Comparison of ENCODE assay signal across 17 cellular contexts in genomic region chr6:170075659-170076223, GRCh38.
DNase-seq lines count a peak whose midpoint lies in the region; ATAC-seq and TF ChIP-seq lines count a peak whose summit lies in the region.
"Had no signal": no experiment of that assay in that cellular context is flagged by ENCODE, and none has a peak within 500 bp of the region (broad histone marks: within the 10 kb centered on the region; RNA-seq: fewer than 3 reads in every experiment).

No MANE protein-coding gene starts in this region.

- TF ChIP-seq CTCF in endodermal cell (conservative IDR thresholded peaks at IDR 0.05) (no peak), type B pancreatic cell (conservative IDR thresholded peaks at IDR 0.05) (no peak)

- H3K4me3 Mint-ChIP-seq in activated CD8-positive, alpha-beta memory T cell treated with anti-CD3 and anti-CD28 coated beads, Interleukin-2, amount 10 ng/mL, durations not matched to agents 7 days and 5 days: no peak overlapping the region
- H3K4me3 Mint-ChIP-seq in endodermal cell (no peak overlapping the region), type B pancreatic cell (no peak overlapping the region)
- H3K4me3 Mint-ChIP-seq in natural killer cell treated with Interleukin-12 subunit alpha and Interleukin-12 subunit beta and Interleukin-15 and Interleukin-18, amount 100 ng/mL, for 72 hours: no peak overlapping the region
- H3K4me3 Mint-ChIP-seq: activated T-cell treated with anti-CD3 and anti-CD28 coated beads, Interleukin-2, amount 50 U/mL, for 72 hours; CD8-positive, alpha-beta memory T cell; stimulated activated naive CD8-positive, alpha-beta T cell treated with anti-CD3 and anti-CD28 coated beads, Interleukin-15, Interleukin-2, amounts not matched to agents 100 ng/mL and 50 ng/mL, for 24 hours had no signal

- no peaks in the 10 kb centered on the region for H3K27me3 ChIP-seq in endodermal cell (ENCODE audit: control insufficient read depth, insufficient read depth, low read length, poor library complexity, severe bottlenecking)
- H3K27me3 ChIP-seq: cardiac muscle cell had no signal

- H3K27me3 Mint-ChIP-seq in activated CD8-positive, alpha-beta memory T cell treated with anti-CD3 and anti-CD28 coated beads, Interleukin-2, amount 10 ng/mL, durations not matched to agents 7 days and 5 days: peaks cover 43% of the 10 kb centered on the region
- H3K27me3 Mint-ChIP-seq in endodermal cell (ENCODE audit: insufficient read depth) (no peaks in the 10 kb centered on the region), type B pancreatic cell (peaks cover 6% of the 10 kb centered on the region)
- H3K27me3 Mint-ChIP-seq in natural killer cell treated with Interleukin-12 subunit alpha and Interleukin-12 subunit beta and Interleukin-15 and Interleukin-18, amount 100 ng/mL, for 72 hours: peaks cover 23 to 41% of the 10 kb centered on the region in 2 donors

- H3K4me3 ChIP-seq in endodermal cell (ENCODE audit: low read length): no peak overlapping the region
- H3K4me3 ChIP-seq: cardiac muscle cell had no signal

- no peaks in the 10 kb centered on the region for H3K4me1 ChIP-seq in endodermal cell (ENCODE audit: control insufficient read depth, insufficient read depth, low read length)

- no peak overlapping the region for H3K9ac ChIP-seq in endodermal cell (ENCODE audit: extremely low read depth, low read length, poor library complexity, severe bottlenecking)

- no peaks in the 10 kb centered on the region for H3K36me3 ChIP-seq in endodermal cell (ENCODE audit: control insufficient read depth, insufficient read depth, low read length)
- H3K36me3 ChIP-seq: cardiac muscle cell had no signal

- no peak overlapping the region for H3K27ac ChIP-seq in endodermal cell (ENCODE audit: low read depth, low read length)
- H3K27ac ChIP-seq: cardiac muscle cell had no signal

- no peak overlapping the region for H3K27ac Mint-ChIP-seq in activated CD8-positive, alpha-beta memory T cell treated with anti-CD3 and anti-CD28 coated beads, Interleukin-2, amount 10 ng/mL, durations not matched to agents 7 days and 5 days
- H3K27ac Mint-ChIP-seq in endodermal cell: no peak overlapping the region
- H3K27ac Mint-ChIP-seq in natural killer cell treated with Interleukin-12 subunit alpha and Interleukin-12 subunit beta and Interleukin-15 and Interleukin-18, amount 100 ng/mL, for 72 hours: no peak overlapping the region
- no peak overlapping the region for H3K27ac Mint-ChIP-seq in type B pancreatic cell
- H3K27ac Mint-ChIP-seq: activated T-cell treated with anti-CD3 and anti-CD28 coated beads, Interleukin-2, amount 50 U/mL, for 72 hours; CD8-positive, alpha-beta memory T cell; stimulated activated naive CD8-positive, alpha-beta T cell treated with anti-CD3 and anti-CD28 coated beads, Interleukin-15, Interleukin-2, amounts not matched to agents 100 ng/mL and 50 ng/mL, for 24 hours had no signal

- H3K9me3 ChIP-seq in endodermal cell (ENCODE audit: control insufficient read depth, low read length): no peaks in the 10 kb centered on the region

- peak; percentile 23 for DNase-seq in activated CD8-positive, alpha-beta memory T cell treated with anti-CD3 and anti-CD28 coated beads, Interleukin-2, amount 50 U/mL, for 48 hours
- DNase-seq in activated CD8-positive, alpha-beta memory T cell treated with anti-CD3 and anti-CD28 coated beads, Interleukin-2, amount 10 ng/mL, durations not matched to agents 7 days and 5 days: no peak
- DNase-seq in endodermal cell: peak; percentile 41
- DNase-seq in natural killer cell treated with Interleukin-12 subunit alpha and Interleukin-12 subunit beta and Interleukin-15 and Interleukin-18, amount 100 ng/mL, for 72 hours (ENCODE audit: low spot score): peak; percentile 25
- DNase-seq in type B pancreatic cell (ENCODE audit: extremely low spot score, unreplicated experiment): peak; percentile 58
- DNase-seq in C1 segment of cervical spinal cord (lab: John Stamatoyannopoulos, UW): no peak
- DNase-seq in NCI-H187 (lab: John Stamatoyannopoulos, UW): no peak
- DNase-seq: ACHN; activated T-cell treated with anti-CD3 and anti-CD28 coated beads, Interleukin-2, amount 50 U/mL, for 72 hours; CD8-positive, alpha-beta memory T cell; effector memory CD4-positive, alpha-beta T cell; NCI-H526; PC-3; stimulated activated CD4-positive, alpha-beta T cell treated with anti-CD3 and anti-CD28 coated beads, Interleukin-12 subunit alpha, Interleukin-12 subunit beta, amount 100 ng/mL, for 4 hours had no signal

- ATAC-seq in activated CD8-positive, alpha-beta memory T cell treated with anti-CD3 and anti-CD28 coated beads, Interleukin-2, amount 10 ng/mL, durations not matched to agents 7 days and 5 days: no peak
- ATAC-seq in natural killer cell treated with Interleukin-12 subunit alpha and Interleukin-12 subunit beta and Interleukin-15 and Interleukin-18, amount 100 ng/mL, for 72 hours: no peak
- no peak for ATAC-seq in HG02610 (IDR thresholded peaks at IDR 0.05; ENCODE audit: unreplicated experiment)
- ATAC-seq: activated T-cell treated with anti-CD3 and anti-CD28 coated beads, Interleukin-2, amount 50 U/mL, for 72 hours; PC-3 had no signal

- no peaks in the 10 kb centered on the region for H3K36me3 Mint-ChIP-seq in activated CD8-positive, alpha-beta memory T cell treated with anti-CD3 and anti-CD28 coated beads, Interleukin-2, amount 10 ng/mL, durations not matched to agents 7 days and 5 days
- H3K36me3 Mint-ChIP-seq in endodermal cell (ENCODE audit: low read depth): no peaks in the 10 kb centered on the region
- H3K36me3 Mint-ChIP-seq in natural killer cell treated with Interleukin-12 subunit alpha and Interleukin-12 subunit beta and Interleukin-15 and Interleukin-18, amount 100 ng/mL, for 72 hours: peaks cover 4% of the 10 kb centered on the region
- no peaks in the 10 kb centered on the region for H3K36me3 Mint-ChIP-seq in type B pancreatic cell

- H3K4me1 Mint-ChIP-seq in activated CD8-positive, alpha-beta memory T cell treated with anti-CD3 and anti-CD28 coated beads, Interleukin-2, amount 10 ng/mL, durations not matched to agents 7 days and 5 days: no peaks in the 10 kb centered on the region
- H3K4me1 Mint-ChIP-seq in endodermal cell (no peaks in the 10 kb centered on the region), type B pancreatic cell (ENCODE audit: unreplicated experiment) (no peaks in the 10 kb centered on the region)
- H3K4me1 Mint-ChIP-seq in natural killer cell treated with Interleukin-12 subunit alpha and Interleukin-12 subunit beta and Interleukin-15 and Interleukin-18, amount 100 ng/mL, for 72 hours (ENCODE audit: low read depth in 2 of 2): no peaks in the 10 kb centered on the region
- H3K4me1 Mint-ChIP-seq: CD8-positive, alpha-beta memory T cell had no signal

- peaks cover 4% of the 10 kb centered on the region for H3K9me3 Mint-ChIP-seq in activated CD8-positive, alpha-beta memory T cell treated with anti-CD3 and anti-CD28 coated beads, Interleukin-2, amount 10 ng/mL, durations not matched to agents 7 days and 5 days (ENCODE audit: low read depth)
- H3K9me3 Mint-ChIP-seq in endodermal cell (peaks cover 18% of the 10 kb centered on the region), type B pancreatic cell (peaks cover 5% of the 10 kb centered on the region)
- peaks cover 4% of the 10 kb centered on the region for H3K9me3 Mint-ChIP-seq in natural killer cell treated with Interleukin-12 subunit alpha and Interleukin-12 subunit beta and Interleukin-15 and Interleukin-18, amount 100 ng/mL, for 72 hours
- H3K9me3 Mint-ChIP-seq: stimulated activated naive CD8-positive, alpha-beta T cell treated with anti-CD3 and anti-CD28 coated beads, Interleukin-15, Interleukin-2, amounts not matched to agents 100 ng/mL and 50 ng/mL, for 24 hours had no signal

- CTCF ChIA-PET in activated CD8-positive, alpha-beta memory T cell treated with anti-CD3 and anti-CD28 coated beads, Interleukin-2, amount 10 ng/mL, durations not matched to agents 7 days and 5 days (lab: Charles Lee): no interaction called here

- 82 to 83% methylated on average over 11 to 19 of the region's 19 CpGs for WGBS in endodermal cell (ENCODE audit: insufficient coverage in 1 of 2, insufficient read length in 1 of 2), 2 experiments

Comparison
In these comparisons a context has a peak if more than half of its experiments do, and no peak if none do; other contexts are left out.
1. DNase-seq: peak in activated CD8-positive, alpha-beta memory T cell treated with anti-CD3 and anti-CD28 coated beads, Interleukin-2, amount 50 U/mL, for 48 hours (single experiment), endodermal cell (single experiment), natural killer cell treated with Interleukin-12 subunit alpha and Interleukin-12 subunit beta and Interleukin-15 and Interleukin-18, amount 100 ng/mL, for 72 hours (single experiment) and type B pancreatic cell (single experiment); none in activated CD8-positive, alpha-beta memory T cell treated with anti-CD3 and anti-CD28 coated beads, Interleukin-2, amount 10 ng/mL, durations not matched to agents 7 days and 5 days (single experiment), C1 segment of cervical spinal cord (0 of 14) and NCI-H187 (0 of 2).